In genomic region chr11:95688015-95688414, GRCh38 we compare ENCODE assay signal across 23 cellular contexts.
DNase-seq lines count a peak whose midpoint lies in the region; ATAC-seq, FAIRE-seq and TF ChIP-seq lines count a peak whose summit lies in the region.
"Had no signal": no experiment of that assay in that cellular context is flagged by ENCODE, and none has a peak within 500 bp of the region (broad histone marks: within the 10 kb centered on the region; RNA-seq: fewer than 3 reads in every experiment).

No MANE protein-coding gene starts in this region.

- no peak for TF ChIP-seq CTCF in neural progenitor cell (IDR thresholded peaks at IDR 0.05)

- peak overlapping the region; percentile 33 for H3K27ac Mint-ChIP-seq in activated CD4-positive, alpha-beta memory T cell treated with anti-CD3 and anti-CD28 coated beads, Interleukin-2, amount 10 ng/mL, durations not matched to agents 7 days and 5 days
- H3K27ac Mint-ChIP-seq in activated CD4-positive, alpha-beta memory T cell treated with anti-CD3 and anti-CD28 coated beads for 36 hours: no peak overlapping the region
- H3K27ac Mint-ChIP-seq in CD4-positive, CD25-positive, alpha-beta regulatory T cell: no peak overlapping the region
- no peak overlapping the region for H3K27ac Mint-ChIP-seq in neural progenitor cell
- H3K27ac Mint-ChIP-seq: HFFc6 had no signal

- H3K9me3 ChIP-seq in CD4-positive, CD25-positive, alpha-beta regulatory T cell (ENCODE audit: control insufficient read depth in 2 of 2, low read length in 2 of 2): no peaks in the 10 kb centered on the region
- no peaks in the 10 kb centered on the region for H3K9me3 ChIP-seq in effector memory CD4-positive, alpha-beta T cell (ENCODE audit: control insufficient read depth, low read length)
- H3K9me3 ChIP-seq in neural progenitor cell (ENCODE audit: low read depth): no peaks in the 10 kb centered on the region
- H3K9me3 ChIP-seq: BE2C had no signal

- no peak for TF ChIP-seq POLR2A in GM12892 (IDR thresholded peaks at IDR 0.05; ENCODE audit: low read depth, low read length)

- peak overlapping the region; percentile 77 for H3K27ac ChIP-seq in CD4-positive, CD25-positive, alpha-beta regulatory T cell (ENCODE audit: insufficient read depth, low read length, poor library complexity, severe bottlenecking)
- H3K27ac ChIP-seq in effector memory CD4-positive, alpha-beta T cell (ENCODE audit: insufficient read depth, low read length, poor library complexity, severe bottlenecking): peak overlapping the region; percentile 38
- no peak overlapping the region for H3K27ac ChIP-seq in neural progenitor cell

- H3K36me3 ChIP-seq in CD4-positive, CD25-positive, alpha-beta regulatory T cell (ENCODE audit: control insufficient read depth, insufficient read depth, low read length): no peaks in the 10 kb centered on the region
- no peaks in the 10 kb centered on the region for H3K36me3 ChIP-seq in effector memory CD4-positive, alpha-beta T cell (ENCODE audit: control insufficient read depth, insufficient read depth, low read length)
- H3K36me3 ChIP-seq in neural progenitor cell: no peaks in the 10 kb centered on the region
- H3K36me3 ChIP-seq: BE2C had no signal

- peak; percentile 17 for FAIRE-seq in GM12892 (lab: Jason Lieb, UNC)
- FAIRE-seq: A204.1, HTR-8/SVneo had no signal

- no peaks in the 10 kb centered on the region for H3K27me3 ChIP-seq in CD4-positive, CD25-positive, alpha-beta regulatory T cell (ENCODE audit: control insufficient read depth, insufficient read depth, low read length)
- no peaks in the 10 kb centered on the region for H3K27me3 ChIP-seq in effector memory CD4-positive, alpha-beta T cell (replicated peaks; ENCODE audit: control insufficient read depth, insufficient read depth, low read length, poor library complexity, severe bottlenecking)
- H3K27me3 ChIP-seq in neural progenitor cell: no peaks in the 10 kb centered on the region
- H3K27me3 ChIP-seq: BE2C had no signal

- no peak for DNase-seq in activated CD4-positive, alpha-beta memory T cell treated with anti-CD3 and anti-CD28 coated beads, Interleukin-2, amount 10 ng/mL, durations not matched to agents 7 days and 5 days
- no peak for DNase-seq in activated CD4-positive, alpha-beta memory T cell treated with anti-CD3 and anti-CD28 coated beads for 36 hours
- peak in 1 of 3 donors; percentile 65 for DNase-seq in CD4-positive, CD25-positive, alpha-beta regulatory T cell
- DNase-seq in GM12892 (ENCODE audit: insufficient read length) (no peak), cerebellar nuclear complex (lab: John Stamatoyannopoulos, UW) (no peak), neural progenitor cell (ENCODE audit: low spot score) (no peak)
- no peak for DNase-seq in effector memory CD4-positive, alpha-beta T cell
- DNase-seq: BE2C, DMS79 treated with DMSO at 0.1 percent for 48 hours, H7, HFFc6, IMR-90, NCI-H1417, NCI-H187, NCI-H2107, NCI-H2227 treated with DMSO at 0.1 percent for 48 hours, NCI-H510A treated with DMSO at 0.1 percent for 48 hours, NCI-H774, OCI-M1, Right ventricle myocardium superior had no signal

- H3K4me1 Mint-ChIP-seq in activated CD4-positive, alpha-beta memory T cell treated with anti-CD3 and anti-CD28 coated beads, Interleukin-2, amount 10 ng/mL, durations not matched to agents 7 days and 5 days: peaks cover 17% of the 10 kb centered on the region
- peaks cover 46% of the 10 kb centered on the region for H3K4me1 Mint-ChIP-seq in activated CD4-positive, alpha-beta memory T cell treated with anti-CD3 and anti-CD28 coated beads for 36 hours (ENCODE audit: low read depth)
- H3K4me1 Mint-ChIP-seq in CD4-positive, CD25-positive, alpha-beta regulatory T cell: peaks cover 11 to 34% (median 25%) of the 10 kb centered on the region in 4 donors
- H3K4me1 Mint-ChIP-seq in neural progenitor cell: no peaks in the 10 kb centered on the region

- H3K27me3 Mint-ChIP-seq in activated CD4-positive, alpha-beta memory T cell treated with anti-CD3 and anti-CD28 coated beads, Interleukin-2, amount 10 ng/mL, durations not matched to agents 7 days and 5 days: no peaks in the 10 kb centered on the region
- H3K27me3 Mint-ChIP-seq in activated CD4-positive, alpha-beta memory T cell treated with anti-CD3 and anti-CD28 coated beads for 36 hours: no peaks in the 10 kb centered on the region
- no peaks in the 10 kb centered on the region for H3K27me3 Mint-ChIP-seq in CD4-positive, CD25-positive, alpha-beta regulatory T cell
- H3K27me3 Mint-ChIP-seq in neural progenitor cell (ENCODE audit: insufficient read depth, low read depth): no peaks in the 10 kb centered on the region

- no peak overlapping the region for H3K4me2 ChIP-seq in neural progenitor cell

- peaks cover 80% of the 10 kb centered on the region for H3K4me1 ChIP-seq in CD4-positive, CD25-positive, alpha-beta regulatory T cell (ENCODE audit: control insufficient read depth, insufficient read depth, low read length, poor library complexity, severe bottlenecking)
- peaks cover 21% of the 10 kb centered on the region for H3K4me1 ChIP-seq in effector memory CD4-positive, alpha-beta T cell (ENCODE audit: control insufficient read depth, insufficient read depth, low read length, poor library complexity, severe bottlenecking)
- no peaks in the 10 kb centered on the region for H3K4me1 ChIP-seq in neural progenitor cell
- H3K4me1 ChIP-seq: BE2C had no signal

- no peak overlapping the region for H3K4me3 Mint-ChIP-seq in activated CD4-positive, alpha-beta memory T cell treated with anti-CD3 and anti-CD28 coated beads, Interleukin-2, amount 10 ng/mL, durations not matched to agents 7 days and 5 days
- H3K4me3 Mint-ChIP-seq in activated CD4-positive, alpha-beta memory T cell treated with anti-CD3 and anti-CD28 coated beads for 36 hours: no peak overlapping the region
- no peak overlapping the region for H3K4me3 Mint-ChIP-seq in CD4-positive, CD25-positive, alpha-beta regulatory T cell
- no peak overlapping the region for H3K4me3 Mint-ChIP-seq in neural progenitor cell
- H3K4me3 Mint-ChIP-seq: HFFc6 had no signal

- H3F3A ChIP-seq in neural progenitor cell (ENCODE audit: low read depth): no peaks in the 10 kb centered on the region

- H3K79me2 ChIP-seq in neural progenitor cell (ENCODE audit: low read depth): no peaks in the 10 kb centered on the region

- no peak overlapping the region for H3K9ac ChIP-seq in neural progenitor cell

- ATAC-seq in CD4-positive, CD25-positive, alpha-beta regulatory T cell (ENCODE audit: low read depth in 2 of 2): peak; percentile 13 to 17
- ATAC-seq in HG02870 (IDR thresholded peaks at IDR 0.05; ENCODE audit: unreplicated experiment): no peak

- H4K20me1 ChIP-seq in neural progenitor cell (ENCODE audit: low read depth): no peaks in the 10 kb centered on the region

- POLR2A ChIA-PET in activated CD4-positive, alpha-beta memory T cell treated with anti-CD3 and anti-CD28 coated beads, Interleukin-2, amount 10 ng/mL, durations not matched to agents 7 days and 5 days (lab: Charles Lee): interaction anchor here (0.7 to 1.2 kb wide), 4 partner anchors 12 to 457 kb away, joined by 3 to 5 read pairs (median 4); partner anchors contain the start of genes FAM76B and SESN3
- POLR2A ChIA-PET in activated CD4-positive, alpha-beta memory T cell treated with anti-CD3 and anti-CD28 coated beads for 36 hours (lab: Charles Lee): interaction anchor here (0.8 to 1.4 kb wide), 4 partner anchors 10 to 132 kb away, joined by 3 to 5 read pairs (median 4); no protein-coding TSS in a partner anchor

- CTCF ChIA-PET in activated CD4-positive, alpha-beta memory T cell treated with anti-CD3 and anti-CD28 coated beads, Interleukin-2, amount 10 ng/mL, durations not matched to agents 7 days and 5 days (lab: Charles Lee): interaction anchor here (0.7 to 2.2 kb wide), 2 partner anchors 11 to 17 kb away, joined by 3 to 6 read pairs; no protein-coding TSS in a partner anchor
- CTCF ChIA-PET in activated CD4-positive, alpha-beta memory T cell treated with anti-CD3 and anti-CD28 coated beads for 36 hours (lab: Charles Lee): interaction anchor here (0.7 to 1.3 kb wide), 4 partner anchors 12 to 536 kb away, joined by 3 to 8 read pairs (median 4); no protein-coding TSS in a partner anchor

- H3K4me3 ChIP-seq in CD4-positive, CD25-positive, alpha-beta regulatory T cell (ENCODE audit: low read depth, low read length): peak overlapping the region; percentile 71
- H3K4me3 ChIP-seq in effector memory CD4-positive, alpha-beta T cell (ENCODE audit: insufficient read depth, low read depth, low read length, poor library complexity, severe bottlenecking): no peak overlapping the region
- no peak overlapping the region for H3K4me3 ChIP-seq in neural progenitor cell

- H3K36me3 Mint-ChIP-seq in activated CD4-positive, alpha-beta memory T cell treated with anti-CD3 and anti-CD28 coated beads, Interleukin-2, amount 10 ng/mL, durations not matched to agents 7 days and 5 days (ENCODE audit: low read depth): no peaks in the 10 kb centered on the region
- H3K36me3 Mint-ChIP-seq in activated CD4-positive, alpha-beta memory T cell treated with anti-CD3 and anti-CD28 coated beads for 36 hours: peaks cover 2% of the 10 kb centered on the region
- peaks cover 6% of the 10 kb centered on the region for H3K36me3 Mint-ChIP-seq in CD4-positive, CD25-positive, alpha-beta regulatory T cell
- H3K36me3 Mint-ChIP-seq in neural progenitor cell: no peaks in the 10 kb centered on the region

- no peak overlapping the region for H2AFZ ChIP-seq in neural progenitor cell (replicated peaks)

- H3K9me3 Mint-ChIP-seq in activated CD4-positive, alpha-beta memory T cell treated with anti-CD3 and anti-CD28 coated beads, Interleukin-2, amount 10 ng/mL, durations not matched to agents 7 days and 5 days: no peaks in the 10 kb centered on the region
- no peaks in the 10 kb centered on the region for H3K9me3 Mint-ChIP-seq in activated CD4-positive, alpha-beta memory T cell treated with anti-CD3 and anti-CD28 coated beads for 36 hours
- H3K9me3 Mint-ChIP-seq in CD4-positive, CD25-positive, alpha-beta regulatory T cell: peaks cover 0 to 4% (median 0%) of the 10 kb centered on the region in 7 donors
- no peaks in the 10 kb centered on the region for H3K9me3 Mint-ChIP-seq in neural progenitor cell
- H3K9me3 Mint-ChIP-seq: HFFc6 had no signal

- intact Hi-C loops in activated CD4-positive, alpha-beta memory T cell treated with anti-CD3 and anti-CD28 coated beads for 36 hours (cut with micrococcal nuclease): loop anchor here (1.0 to 10.0 kb wide), 5 partner anchors 11 to 517 kb away; no protein-coding TSS in a partner anchor
